10 cellular contexts compared by ENCODE assay signal in genomic region chr20:21503345-21503744, GRCh38. TPM values are rescaled to one million over a fixed set of nuclear protein-coding genes. Genes with fewer than 3 reads are reported as not detected.
A peak's percentile ranks its signal among the peaks of the same experiment; 100 is the strongest.
DNase-seq lines count a peak whose midpoint lies in the region; ATAC-seq and TF ChIP-seq lines count a peak whose summit lies in the region.
"Had no signal": no experiment of that assay in that cellular context is flagged by ENCODE, and none has a peak within 500 bp of the region (broad histone marks: within the 10 kb centered on the region; RNA-seq: fewer than 3 reads in every experiment).

No MANE protein-coding gene starts in this region.

- no peak for TF ChIP-seq CTCF in activated CD8-positive, alpha-beta T cell treated with anti-CD3 and anti-CD28 coated beads for 36 hours (IDR thresholded peaks at IDR 0.05)
- TF ChIP-seq CTCF in BE2C (IDR thresholded peaks at IDR 0.05; ENCODE audit: low read depth, low read length) (no peak), ascending aorta (IDR thresholded peaks at IDR 0.05) (no peak)

- POLR2A ChIA-PET in activated CD8-positive, alpha-beta T cell treated with anti-CD3 and anti-CD28 coated beads for 36 hours (lab: Charles Lee) = interaction anchor here (0.6 to 1.5 kb wide), 2 partner anchors 17 to 80 kb away, joined by 3 read pairs; no protein-coding TSS in a partner anchor
- POLR2A ChIA-PET in activated CD8-positive, alpha-beta T cell treated with anti-CD3 and anti-CD28 coated beads, Interleukin-2, amount 10 ng/mL, durations not matched to agents 7 days and 5 days (lab: Charles Lee) = no interaction called here

- H3K9me3 Mint-ChIP-seq in activated CD8-positive, alpha-beta T cell treated with anti-CD3 and anti-CD28 coated beads for 36 hours = no peaks in the 10 kb centered on the region
- no peaks in the 10 kb centered on the region for H3K9me3 Mint-ChIP-seq in activated CD8-positive, alpha-beta T cell treated with anti-CD3 and anti-CD28 coated beads, Interleukin-2, amount 10 ng/mL, durations not matched to agents 7 days and 5 days (ENCODE audit: insufficient read depth)

- CTCF ChIA-PET in activated CD8-positive, alpha-beta T cell treated with anti-CD3 and anti-CD28 coated beads for 36 hours (lab: Charles Lee) = interaction anchor here (0.6 to 11.4 kb wide), 12 partner anchors 12 to 665 kb away, joined by 3 to 256 read pairs (median 4); no protein-coding TSS in a partner anchor
- CTCF ChIA-PET in activated CD8-positive, alpha-beta T cell treated with anti-CD3 and anti-CD28 coated beads, Interleukin-2, amount 10 ng/mL, durations not matched to agents 7 days and 5 days (lab: Charles Lee) = interaction anchor here (0.8 to 7.4 kb wide), 8 partner anchors 11 to 667 kb away, joined by 3 to 205 read pairs (median 12); no protein-coding TSS in a partner anchor

- no peak overlapping the region for H3K27ac ChIP-seq in ascending aorta

- H3K4me3 ChIP-seq in BE2C (ENCODE audit: low read depth, low read length) (no peak overlapping the region), MG63 (no peak overlapping the region), ascending aorta (no peak overlapping the region)

- ATAC-seq in activated CD8-positive, alpha-beta T cell treated with anti-CD3 and anti-CD28 coated beads for 36 hours = peak; percentile 24
- no peak for ATAC-seq in activated CD8-positive, alpha-beta T cell treated with anti-CD3 and anti-CD28 coated beads, Interleukin-2, amount 10 ng/mL, durations not matched to agents 7 days and 5 days
- peak; percentile 96 for ATAC-seq in HG02852 (IDR thresholded peaks at IDR 0.05; ENCODE audit: unreplicated experiment)

- H3K9me3 ChIP-seq in BE2C (no peaks in the 10 kb centered on the region), MG63 (no peaks in the 10 kb centered on the region), ascending aorta (no peaks in the 10 kb centered on the region)

- no peak overlapping the region for H3K27ac Mint-ChIP-seq in activated CD8-positive, alpha-beta T cell treated with anti-CD3 and anti-CD28 coated beads for 36 hours
- H3K27ac Mint-ChIP-seq in activated CD8-positive, alpha-beta T cell treated with anti-CD3 and anti-CD28 coated beads, Interleukin-2, amount 10 ng/mL, durations not matched to agents 7 days and 5 days = no peak overlapping the region

- no peaks in the 10 kb centered on the region for H3K36me3 Mint-ChIP-seq in activated CD8-positive, alpha-beta T cell treated with anti-CD3 and anti-CD28 coated beads for 36 hours (ENCODE audit: low read depth)
- no peaks in the 10 kb centered on the region for H3K36me3 Mint-ChIP-seq in activated CD8-positive, alpha-beta T cell treated with anti-CD3 and anti-CD28 coated beads, Interleukin-2, amount 10 ng/mL, durations not matched to agents 7 days and 5 days (ENCODE audit: low read depth)

- H3K4me1 Mint-ChIP-seq in activated CD8-positive, alpha-beta T cell treated with anti-CD3 and anti-CD28 coated beads for 36 hours (ENCODE audit: low read depth) = peaks cover 14% of the 10 kb centered on the region
- peaks cover 18% of the 10 kb centered on the region for H3K4me1 Mint-ChIP-seq in activated CD8-positive, alpha-beta T cell treated with anti-CD3 and anti-CD28 coated beads, Interleukin-2, amount 10 ng/mL, durations not matched to agents 7 days and 5 days (ENCODE audit: low read depth)

- H3K27me3 Mint-ChIP-seq in activated CD8-positive, alpha-beta T cell treated with anti-CD3 and anti-CD28 coated beads for 36 hours = peaks cover 37% of the 10 kb centered on the region
- peaks cover 34% of the 10 kb centered on the region for H3K27me3 Mint-ChIP-seq in activated CD8-positive, alpha-beta T cell treated with anti-CD3 and anti-CD28 coated beads, Interleukin-2, amount 10 ng/mL, durations not matched to agents 7 days and 5 days (ENCODE audit: low read depth)

- H3K4me1 ChIP-seq in BE2C = no peaks in the 10 kb centered on the region; the same call in 1 of the 2 replicates
- peaks cover 7 to 8% of the 10 kb centered on the region in 2 donors for H3K4me1 ChIP-seq in ascending aorta

- no peaks in the 10 kb centered on the region for H3K36me3 ChIP-seq in BE2C
- H3K36me3 ChIP-seq in MG63 = no peaks in the 10 kb centered on the region
- H3K36me3 ChIP-seq in ascending aorta = no peaks in the 10 kb centered on the region

- H3K4me3 Mint-ChIP-seq in activated CD8-positive, alpha-beta T cell treated with anti-CD3 and anti-CD28 coated beads for 36 hours = no peak overlapping the region
- no peak overlapping the region for H3K4me3 Mint-ChIP-seq in activated CD8-positive, alpha-beta T cell treated with anti-CD3 and anti-CD28 coated beads, Interleukin-2, amount 10 ng/mL, durations not matched to agents 7 days and 5 days

- intact Hi-C loops in activated CD8-positive, alpha-beta T cell treated with anti-CD3 and anti-CD28 coated beads for 36 hours (cut with micrococcal nuclease) = no loop called here
- intact Hi-C loops in ascending aorta (cut with DNase I) = loop anchor here (10.0 kb wide), 1 partner anchor 639 kb away; no protein-coding TSS in a partner anchor

- DNase-seq in activated CD8-positive, alpha-beta T cell treated with anti-CD3 and anti-CD28 coated beads for 36 hours = no peak
- no peak for DNase-seq in activated CD8-positive, alpha-beta T cell treated with anti-CD3 and anti-CD28 coated beads, Interleukin-2, amount 10 ng/mL, durations not matched to agents 7 days and 5 days
- DNase-seq in OCI-M1 (lab: John Stamatoyannopoulos, UW) (peak; percentile 55), BE2C (no peak), MG63 (no peak), ascending aorta (ENCODE audit: low spot score in 2 of 2) (no peak)
- DNase-seq in stimulated activated CD8-positive, alpha-beta memory T cell treated with anti-CD3 and anti-CD28 coated beads, Interleukin-4, amount 100 ng/mL, for 48 hours = peak; percentile 56
- DNase-seq: NCI-H69 had no signal

- H3K27me3 ChIP-seq in BE2C (peaks cover 51% of the 10 kb centered on the region), MG63 (no peaks in the 10 kb centered on the region), ascending aorta (peaks cover 10% of the 10 kb centered on the region)

RNA-seq across cellular contexts. Expression of gene NKX2-2, which starts 10.5 kb away (rescaled TPM):
- not detected for total RNA-seq in activated CD8-positive, alpha-beta T cell treated with anti-CD3 and anti-CD28 coated beads for 36 hours
- not detected for total RNA-seq in activated CD8-positive, alpha-beta T cell treated with anti-CD3 and anti-CD28 coated beads, Interleukin-2, amount 10 ng/mL, durations not matched to agents 7 days and 5 days
- not detected for polyA plus RNA-seq in BE2C (2012; ENCODE audit: insufficient read depth, insufficient read length, low read depth)
- 3.1 and 8.1 TPM in 2 replicates for total RNA-seq in MG63 (2014; rRNA removed; shearing (Covaris generic); ENCODE audit: low replicate concordance)
- total RNA-seq in ascending aorta = not detected
- polyA plus RNA-seq: AG04450 had no signal

Comparison
In these comparisons a context has a peak if more than half of its experiments do, and no peak if none do; other contexts are left out.
1. DNase-seq: peak in OCI-M1 (single experiment) and stimulated activated CD8-positive, alpha-beta memory T cell treated with anti-CD3 and anti-CD28 coated beads, Interleukin-4, amount 100 ng/mL, for 48 hours (single experiment); none in activated CD8-positive, alpha-beta T cell treated with anti-CD3 and anti-CD28 coated beads for 36 hours (single experiment), activated CD8-positive, alpha-beta T cell treated with anti-CD3 and anti-CD28 coated beads, Interleukin-2, amount 10 ng/mL, durations not matched to agents 7 days and 5 days (single experiment), BE2C (single experiment), MG63 (single experiment) and ascending aorta (0 of 2).